30 cellular contexts compared by ENCODE assay signal in genomic region chr22:22176929-22177616, GRCh38.
"Had no signal": no experiment of that assay in that cellular context is flagged by ENCODE, and none has a peak within 500 bp of the region (broad histone marks: within the 10 kb centered on the region; RNA-seq: fewer than 3 reads in every experiment).

No MANE protein-coding gene starts in this region.

- H3K9me3 ChIP-seq: adrenal gland, ascending aorta, esophagus squamous epithelium, heart left ventricle had no signal

- H3K27me3 ChIP-seq: ascending aorta had no signal

- ATAC-seq: activated CD4-positive, CD25-positive, alpha-beta regulatory T cell treated with anti-CD3 and anti-CD28 coated beads, Interleukin-2, amount 50 U/mL, for 24 hours; activated CD8-positive, alpha-beta T cell treated with anti-CD3 and anti-CD28 coated beads for 36 hours; activated naive CD8-positive, alpha-beta T cell treated with anti-CD3 and anti-CD28 coated beads, Interleukin-2, amount 50 U/mL, for 24 hours; activated T-cell treated with anti-CD3 and anti-CD28 coated beads, Interleukin-2, amount 50 U/mL, for 4 hours; activated T-helper 17 cell treated with anti-CD3 and anti-CD28 coated beads, Interleukin-2, amount 50 U/mL, for 72 hours; effector memory CD8-positive, alpha-beta T cell; heart left ventricle; T-helper 17 cell had no signal

- H3K27ac ChIP-seq: adrenal gland, ascending aorta, esophagus squamous epithelium, heart left ventricle, WERI-Rb-1 had no signal

- DNase-seq: activated B cell treated with CpG ODN at 0.5 μM for 24 hours; activated CD4-positive, alpha-beta T cell treated with anti-CD3 and anti-CD28 coated beads for 48 hours; activated CD4-positive, alpha-beta T cell treated with anti-CD3 and anti-CD28 coated beads, Interleukin-2, amount 50 U/mL, for 1 hour; activated CD4-positive, alpha-beta T cell treated with anti-CD3 and anti-CD28 coated beads, Interleukin-2, amount 50 U/mL, for 48 hours; activated CD8-positive, alpha-beta memory T cell treated with anti-CD3 and anti-CD28 coated beads for 24 hours; activated CD8-positive, alpha-beta T cell treated with anti-CD3 and anti-CD28 coated beads for 36 hours; activated effector memory CD4-positive, alpha-beta T cell treated with Interleukin-2 at 50 U/mL for 16 hours; activated naive CD4-positive, alpha-beta T cell treated with anti-CD3 and anti-CD28 coated beads for 36 hours; activated naive CD8-positive, alpha-beta T cell treated with anti-CD3 and anti-CD28 coated beads for 36 hours; activated naive CD8-positive, alpha-beta T cell treated with anti-CD3 and anti-CD28 coated beads, Interleukin-2, amount 50 U/mL, for 24 hours; activated T-cell treated with anti-CD3 and anti-CD28 coated beads, Interleukin-2, amount 50 U/mL, for 4 hours; adrenal gland; amygdala; cortex of kidney; dermis blood vessel endothelial cell; effector CD4-positive, alpha-beta T cell; effector memory CD8-positive, alpha-beta T cell; erythroblast; esophagus squamous epithelium; foreskin melanocyte; glutamatergic neuron; heart left ventricle; T-helper 1 cell; T-helper 17 cell; T1000; WERI-Rb-1 had no signal

- FAIRE-seq: bronchial epithelial cell had no signal

- H3K36me3 ChIP-seq: adrenal gland, ascending aorta, esophagus squamous epithelium, heart left ventricle, WERI-Rb-1 had no signal

- H3K4me1 ChIP-seq: adrenal gland, ascending aorta, esophagus squamous epithelium, heart left ventricle had no signal

- H3K4me3 ChIP-seq: adrenal gland, ascending aorta, esophagus squamous epithelium, heart left ventricle had no signal
